18 cellular contexts compared by ENCODE assay signal in the genomic region with DNA sequence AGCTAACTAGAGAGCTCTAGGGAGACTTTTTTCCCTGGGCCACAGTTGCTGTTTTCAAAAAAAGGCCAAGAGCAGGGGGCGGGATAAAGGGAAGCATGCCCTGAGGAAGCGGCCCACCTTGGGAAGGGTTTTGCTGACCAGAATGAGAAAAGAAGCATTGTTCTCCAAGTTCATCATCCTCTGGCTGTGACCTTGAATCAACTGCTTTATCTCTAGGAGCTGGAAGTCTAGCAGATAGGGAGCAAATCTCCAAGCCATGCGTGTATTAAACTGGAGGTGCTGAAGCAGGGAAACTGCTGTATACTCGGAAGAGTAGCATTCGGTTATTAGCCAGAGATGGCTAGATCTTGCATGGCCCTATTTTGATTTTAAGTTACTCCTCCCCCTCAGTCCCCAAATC.
DNase-seq lines count a peak whose midpoint lies in the region; ATAC-seq and TF ChIP-seq lines count a peak whose summit lies in the region.
"Had no signal": no experiment of that assay in that cellular context is flagged by ENCODE, and none has a peak within 500 bp of the region (broad histone marks: within the 10 kb centered on the region; RNA-seq: fewer than 3 reads in every experiment).

No MANE protein-coding gene starts in this region.

- H3K79me2 ChIP-seq in smooth muscle cell (ENCODE audit: low read depth): peaks cover 64% of the 10 kb centered on the region

- peak; percentile 68 for DNase-seq in COLO829 (ENCODE audit: low spot score)
- DNase-seq in T-helper 17 cell: no peak
- DNase-seq in fibroblast of the aortic adventitia (ENCODE audit: low read depth): peak; percentile 27
- no peak for DNase-seq in smooth muscle cell (lab: John Stamatoyannopoulos, UW; ENCODE audit: unreplicated experiment)
- DNase-seq in COLO668 (lab: John Stamatoyannopoulos, UW; ENCODE audit: unreplicated experiment): no peak
- DNase-seq: activated CD4-positive, alpha-beta T cell treated with anti-CD3 and anti-CD28 coated beads for 1 hour; amniotic stem cell; colonic mucosa; Kasumi-1; midbrain; NCI-H187; stimulated activated naive CD8-positive, alpha-beta T cell treated with anti-CD3 and anti-CD28 coated beads, Interleukin-15, amount 100 ng/mL, for 72 hours; T-helper 2 cell had no signal

- no peaks in the 10 kb centered on the region for H3K27me3 Mint-ChIP-seq in T-helper 17 cell
- H3K27me3 Mint-ChIP-seq: stimulated activated naive CD8-positive, alpha-beta T cell treated with anti-CD3 and anti-CD28 coated beads, Interleukin-15, amount 100 ng/mL, for 72 hours had no signal

- H3K9me3 ChIP-seq in T-helper 17 cell (ENCODE audit: control insufficient read depth, low read length, poor library complexity, severe bottlenecking): no peaks in the 10 kb centered on the region
- no peaks in the 10 kb centered on the region for H3K9me3 ChIP-seq in smooth muscle cell (replicated peaks; ENCODE audit: low read depth)
- H3K9me3 ChIP-seq: BLaER1 treated with 17β-estradiol and CSF1 and Interleukin-3, amounts not matched to agents 10 nM and 100 nM; colonic mucosa; HAP-1 had no signal

- H3K4me1 ChIP-seq in smooth muscle cell (ENCODE audit: low read depth): no peaks in the 10 kb centered on the region
- H3K4me1 ChIP-seq: HAP-1 had no signal

- peaks cover 86% of the 10 kb centered on the region for H4K20me1 ChIP-seq in smooth muscle cell (ENCODE audit: low read depth)

- no peak for TF ChIP-seq CTCF in fibroblast of the aortic adventitia (IDR thresholded peaks at IDR 0.05; ENCODE audit: insufficient read depth, low read length)
- no peak for TF ChIP-seq CTCF in smooth muscle cell (IDR thresholded peaks at IDR 0.05; ENCODE audit: borderline replicate concordance, insufficient read depth, poor library complexity, severe bottlenecking)

- no peaks in the 10 kb centered on the region for H3K36me3 ChIP-seq in smooth muscle cell (ENCODE audit: low read depth)
- H3K36me3 ChIP-seq: colonic mucosa had no signal

- no peak overlapping the region for H3K4me2 ChIP-seq in smooth muscle cell
- H3K4me2 ChIP-seq: BLaER1 treated with 17β-estradiol and CSF1 and Interleukin-3, amounts not matched to agents 10 nM and 100 nM had no signal

- no peak overlapping the region for H2AFZ ChIP-seq in smooth muscle cell (ENCODE audit: low read depth)

- no peak overlapping the region for H3K9ac ChIP-seq in smooth muscle cell (ENCODE audit: low read depth)
- H3K9ac ChIP-seq: BLaER1 treated with 17β-estradiol and CSF1 and Interleukin-3, amounts not matched to agents 10 nM and 100 nM had no signal

- H3K4me1 Mint-ChIP-seq in T-helper 17 cell: peaks cover 55% of the 10 kb centered on the region

- peaks cover 5% of the 10 kb centered on the region for H3K36me3 Mint-ChIP-seq in T-helper 17 cell (ENCODE audit: low read depth)

- H3K4me3 Mint-ChIP-seq in T-helper 17 cell: no peak overlapping the region
- H3K4me3 Mint-ChIP-seq: stimulated activated naive CD8-positive, alpha-beta T cell treated with anti-CD3 and anti-CD28 coated beads, Interleukin-15, amount 100 ng/mL, for 72 hours had no signal

- peak overlapping the region; percentile 95 for H3K27ac ChIP-seq in smooth muscle cell (ENCODE audit: low read depth)

- ATAC-seq in T-helper 17 cell (no peak), GM18502 (IDR thresholded peaks at IDR 0.05; ENCODE audit: poor library complexity, unreplicated experiment) (no peak), GM18873 (IDR thresholded peaks at IDR 0.05; ENCODE audit: low FRiP score, unreplicated experiment) (no peak), HG03565 (IDR thresholded peaks at IDR 0.05; ENCODE audit: unreplicated experiment) (no peak)
- ATAC-seq: stimulated activated naive CD8-positive, alpha-beta T cell treated with anti-CD3 and anti-CD28 coated beads, Interleukin-15, amount 100 ng/mL, for 72 hours had no signal

- H3K27ac Mint-ChIP-seq in T-helper 17 cell: peak overlapping the region; percentile 66
- H3K27ac Mint-ChIP-seq: stimulated activated naive CD8-positive, alpha-beta T cell treated with anti-CD3 and anti-CD28 coated beads, Interleukin-15, amount 100 ng/mL, for 72 hours had no signal

- whole genome bisulfite sequencing in smooth muscle cell (ENCODE audit: low lambda C conversion rate): 82% methylated on average over 5 of the region's 5 CpGs

- H3F3A ChIP-seq in smooth muscle cell (ENCODE audit: low read depth): no peaks in the 10 kb centered on the region

- H3K4me3 ChIP-seq in fibroblast of the aortic adventitia (ENCODE audit: low read depth, low read length) (no peak overlapping the region), smooth muscle cell (no peak overlapping the region)
- H3K4me3 ChIP-seq: BLaER1 treated with 17β-estradiol and CSF1 and Interleukin-3, amounts not matched to agents 10 nM and 100 nM; colonic mucosa; HAP-1 had no signal

- no peaks in the 10 kb centered on the region for H3K27me3 ChIP-seq in smooth muscle cell (ENCODE audit: low read depth)
- H3K27me3 ChIP-seq: BLaER1 treated with 17β-estradiol and CSF1 and Interleukin-3, amounts not matched to agents 10 nM and 100 nM; colonic mucosa had no signal

Comparison
In these comparisons a context has a peak if more than half of its experiments do, and no peak if none do; other contexts are left out.
1. DNase-seq: peak in COLO829 (single experiment) and fibroblast of the aortic adventitia (single experiment); none in T-helper 17 cell (0 of 3), smooth muscle cell (single experiment) and COLO668 (single experiment).